ENCODE assay signal across 1 cellular context in the genomic region with DNA sequence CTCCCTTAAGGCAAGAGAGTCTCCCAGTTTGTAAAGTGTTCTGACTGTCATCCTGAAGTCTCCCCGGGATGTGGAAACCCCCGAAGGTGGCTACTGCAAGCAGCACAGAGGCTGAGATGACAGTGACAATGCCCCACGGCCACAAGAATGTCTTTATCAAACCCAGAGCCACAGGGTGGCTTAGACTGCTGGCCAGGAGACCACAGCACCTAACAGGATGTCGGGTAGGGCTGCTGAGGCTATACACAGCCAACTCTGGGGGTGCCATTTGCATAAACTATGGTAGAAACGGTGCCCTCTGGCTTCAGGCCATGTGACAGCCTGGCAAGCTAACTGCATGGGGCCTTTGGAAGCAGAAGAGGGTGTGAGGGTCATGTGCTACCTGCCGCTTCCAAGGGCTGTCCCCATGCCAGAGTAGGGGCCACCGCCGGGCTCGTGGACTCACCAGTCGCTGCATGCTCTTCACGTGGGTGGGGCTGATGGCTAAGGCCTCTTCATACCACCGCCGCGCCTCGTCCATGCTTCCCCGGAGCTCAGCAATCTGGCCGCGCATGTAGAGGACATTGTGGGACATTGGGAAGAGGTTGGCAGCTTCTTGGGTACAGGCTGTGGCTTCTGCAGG.
TF ChIP-seq lines count a peak whose summit lies in the region.

No MANE protein-coding gene starts in this region.

TF ChIP-seq in H1, 55 proteins besides CTCF, POLR2A, EP300 and RAD21:
- TF ChIP-seq CEBPB (IDR thresholded peaks at IDR 0.05; ENCODE audit: low read depth, low read length), result no peak
- no peak for TF ChIP-seq SP1 (IDR thresholded peaks at IDR 0.05; ENCODE audit: low read depth, low read length)
- no peak for TF ChIP-seq NANOG (IDR thresholded peaks at IDR 0.05; ENCODE audit: insufficient read depth, low read depth, low read length, poor library complexity, severe bottlenecking)
- no peak for TF ChIP-seq PHF8 (conservative IDR thresholded peaks at IDR 0.05; ENCODE audit: low read depth, low read length)
- TF ChIP-seq JUND (IDR thresholded peaks at IDR 0.05; ENCODE audit: low read length), result no peak
- no peak for TF ChIP-seq EZH2 (IDR thresholded peaks at IDR 0.05; ENCODE audit: low read depth, low read length, severe bottlenecking)
- TF ChIP-seq KDM1A (IDR thresholded peaks at IDR 0.05; ENCODE audit: borderline replicate concordance, low read length), result no peak
- TF ChIP-seq CTBP2 (IDR thresholded peaks at IDR 0.05; ENCODE audit: borderline replicate concordance, insufficient read depth, insufficient read length, low read length), result no peak
